ENCODE assay signal across 1 cellular context in the genomic region with DNA sequence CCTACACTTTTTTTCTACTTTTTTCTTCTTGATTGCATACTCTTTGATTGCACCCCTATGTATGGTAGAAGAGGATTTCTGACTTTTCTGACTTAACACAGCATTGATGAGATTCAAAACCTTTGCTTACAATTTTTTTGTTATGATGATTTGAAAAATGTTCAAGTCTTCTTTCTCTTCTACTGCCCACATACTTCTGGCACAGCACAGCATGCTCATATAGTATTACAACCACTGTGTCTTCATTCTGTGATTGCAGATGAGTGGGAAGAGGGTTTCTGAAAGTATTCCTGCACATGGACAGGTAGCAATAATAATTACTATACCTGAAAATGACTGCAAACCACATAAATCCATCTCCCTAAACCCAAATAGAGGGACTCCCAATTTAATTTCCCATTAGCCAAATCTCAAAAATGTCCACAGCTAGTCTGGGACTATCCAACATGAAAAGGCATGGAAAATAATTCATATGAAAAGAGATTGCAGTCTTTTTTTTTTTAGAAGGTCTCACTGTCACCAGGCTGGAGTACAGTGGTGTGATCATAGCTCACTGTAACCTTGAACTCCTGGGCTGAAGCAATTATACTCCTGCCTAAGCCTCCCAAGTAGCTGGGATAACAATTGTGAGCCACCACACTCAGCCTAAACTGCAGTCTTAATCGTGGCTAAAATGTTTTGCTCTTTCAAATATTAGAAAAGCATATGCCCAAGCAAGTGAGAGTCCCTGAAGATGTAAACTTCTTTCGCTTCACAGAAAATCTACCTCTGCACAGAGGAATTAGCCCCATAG.
TF ChIP-seq lines count a peak whose summit lies in the region.

No MANE protein-coding gene starts in this region.

TF ChIP-seq in SK-N-SH treated with all-trans-retinoic acid at 6 μM for 48 hours, 23 proteins besides CTCF, POLR2A, EP300 and RAD21 (continued from another document):
- no peak for TF ChIP-seq RARB (CRISPR knock-in tag; IDR thresholded peaks at IDR 0.05)
